17 cellular contexts compared by ENCODE assay signal in genomic region chr1:51584021-51584420, GRCh38.
"Had no signal": no experiment of that assay in that cellular context is flagged by ENCODE, and none has a peak within 500 bp of the region (broad histone marks: within the 10 kb centered on the region; RNA-seq: fewer than 3 reads in every experiment).

No MANE protein-coding gene starts in this region.

- DNase-seq: activated CD4-positive, alpha-beta T cell treated with anti-CD3 and anti-CD28 coated beads, Interleukin-2, amount 50 U/mL, for 4 hours; activated naive CD4-positive, alpha-beta T cell treated with anti-CD3 and anti-CD28 coated beads, Interleukin-2, amount 10 ng/mL, durations not matched to agents 7 days and 5 days; activated T-cell treated with anti-CD3 and anti-CD28 coated beads, Interleukin-2, amount 50 U/mL, for 1 hour; effector memory CD8-positive, alpha-beta T cell; foreskin keratinocyte; natural killer cell; retina; stimulated activated CD4-positive, alpha-beta T cell treated with anti-CD3 and anti-CD28 coated beads, Interleukin-4, amount 100 ng/mL, for 24 hours; stimulated activated naive CD4-positive, alpha-beta T cell; T-helper 1 cell had no signal

- H3K36me3 ChIP-seq: neutrophil, thoracic aorta had no signal

- H3K9ac ChIP-seq: parathyroid adenoma had no signal

- H3K9me3 Mint-ChIP-seq: activated naive CD4-positive, alpha-beta T cell treated with anti-CD3 and anti-CD28 coated beads, Interleukin-2, amount 10 ng/mL, durations not matched to agents 7 days and 5 days; dendritic cell treated with granulocyte-macrophage colony-stimulating factor and Interleukin-4, amounts not matched to agents 40 ng/mL and 50 ng/mL, for 4 days; effector memory CD8-positive, alpha-beta T cell; memory B cell; natural killer cell had no signal

- H3K27me3 ChIP-seq: foreskin keratinocyte, neutrophil had no signal

- ATAC-seq: activated CD4-positive, CD25-positive, alpha-beta regulatory T cell treated with anti-CD3 and anti-CD28 coated beads, Interleukin-2, amount 50 U/mL, for 24 hours; effector memory CD8-positive, alpha-beta T cell; foreskin keratinocyte; natural killer cell had no signal

- H3K4me1 ChIP-seq: foreskin keratinocyte, parathyroid adenoma had no signal

- H3K27ac ChIP-seq: foreskin keratinocyte, neutrophil, parathyroid adenoma, thoracic aorta had no signal

- H3K4me3 Mint-ChIP-seq: activated naive CD4-positive, alpha-beta T cell treated with anti-CD3 and anti-CD28 coated beads, Interleukin-2, amount 10 ng/mL, durations not matched to agents 7 days and 5 days; dendritic cell treated with granulocyte-macrophage colony-stimulating factor and Interleukin-4, amounts not matched to agents 40 ng/mL and 50 ng/mL, for 4 days; effector memory CD8-positive, alpha-beta T cell; memory B cell; natural killer cell had no signal

- H3K27me3 Mint-ChIP-seq: dendritic cell treated with granulocyte-macrophage colony-stimulating factor and Interleukin-4, amounts not matched to agents 40 ng/mL and 50 ng/mL, for 4 days had no signal

- H3K4me3 ChIP-seq: skin epidermis, thoracic aorta had no signal

- H3K36me3 Mint-ChIP-seq: activated naive CD4-positive, alpha-beta T cell treated with anti-CD3 and anti-CD28 coated beads, Interleukin-2, amount 10 ng/mL, durations not matched to agents 7 days and 5 days; natural killer cell had no signal

- H3K9me3 ChIP-seq: neutrophil, thoracic aorta had no signal

- H2AFZ ChIP-seq: parathyroid adenoma had no signal

- H3K4me1 Mint-ChIP-seq: natural killer cell had no signal

- H3K27ac Mint-ChIP-seq: activated naive CD4-positive, alpha-beta T cell treated with anti-CD3 and anti-CD28 coated beads, Interleukin-2, amount 10 ng/mL, durations not matched to agents 7 days and 5 days; dendritic cell treated with granulocyte-macrophage colony-stimulating factor and Interleukin-4, amounts not matched to agents 40 ng/mL and 50 ng/mL, for 4 days; effector memory CD8-positive, alpha-beta T cell; memory B cell; natural killer cell had no signal
